In genomic region chr16:18801197-18801972, GRCh38 we compare ENCODE assay signal across 8 cellular contexts. TPM values are rescaled to one million over a fixed set of nuclear protein-coding genes. Genes with fewer than 3 reads are reported as not detected.
DNase-seq lines count a peak whose midpoint lies in the region; ATAC-seq lines count a peak whose summit lies in the region.

TSS of gene ARL6IP1 (minus strand) at chr16:18801549. CDS start at chr16:18801466, 83 bp downstream.

- DNase-seq in CD8-positive, alpha-beta memory T cell = peak; percentile 97 to 100 (median 99)
- peak; percentile 95 for DNase-seq in HS-27A (ENCODE audit: low read depth)
- peak; percentile 78 for DNase-seq in NK-92 (lab: John Stamatoyannopoulos, UW; ENCODE audit: unreplicated experiment)
- peak; percentile 98 for DNase-seq in activated CD8-positive, alpha-beta memory T cell treated with anti-CD3 and anti-CD28 coated beads for 24 hours
- DNase-seq in effector CD8-positive, alpha-beta T cell (lab: John Stamatoyannopoulos, UW) = peak; percentile 99
- peak; percentile 100 for DNase-seq in lung microvascular endothelial cell (ENCODE audit: low read depth in 2 of 2)
- DNase-seq in stimulated activated CD8-positive, alpha-beta memory T cell treated with anti-CD3 and anti-CD28 coated beads, Interleukin-12 subunit alpha, Interleukin-12 subunit beta, amount 100 ng/mL, for 1 hour (ENCODE audit: low read depth) = peak; percentile 98

- no peaks in the 10 kb centered on the region for H3K27me3 ChIP-seq in CD8-positive, alpha-beta memory T cell (ENCODE audit: insufficient read depth, low read length, poor library complexity, severe bottlenecking)

- peak within 1 kb of the TSS; percentile 82 for H3K4me3 ChIP-seq in CD8-positive, alpha-beta memory T cell (ENCODE audit: low read length)

- POLR2A ChIA-PET in CD8-positive, alpha-beta memory T cell (lab: Charles Lee) = interaction anchor here (0.6 to 6.3 kb wide), 6 partner anchors 10 to 754 kb away, joined by 3 to 118 read pairs (median 4); partner anchors contain the start of genes COQ7, RPS15A, SMG1 and VPS35L

- H3K4me1 Mint-ChIP-seq in CD8-positive, alpha-beta memory T cell = peaks cover 43 to 77% (median 62%) of the 10 kb centered on the region in 3 donors

- peaks cover 45% of the 10 kb centered on the region for H3K4me1 ChIP-seq in CD8-positive, alpha-beta memory T cell (ENCODE audit: insufficient read depth, low read length)

- peaks cover 0 to 2% of the 10 kb centered on the region in 2 donors for H3K27me3 Mint-ChIP-seq in CD8-positive, alpha-beta memory T cell

- CTCF ChIA-PET in CD8-positive, alpha-beta memory T cell (lab: Charles Lee) = interaction anchor here (0.6 to 3.5 kb wide), 28 partner anchors 8 to 723 kb away, joined by 3 to 37 read pairs (median 5); partner anchors contain the start of genes CCP110, RPS15A and SMG1

- ATAC-seq in GM19463 (IDR thresholded peaks at IDR 0.05; ENCODE audit: unreplicated experiment) = peak; percentile 93

- peak within 1 kb of the TSS; percentile 88 to 98 (median 95) for H3K4me3 Mint-ChIP-seq in CD8-positive, alpha-beta memory T cell

- no peaks in the 10 kb centered on the region for H3K9me3 Mint-ChIP-seq in CD8-positive, alpha-beta memory T cell

- peak within 1 kb of the TSS; percentile 87 to 99 (median 96) for H3K27ac Mint-ChIP-seq in CD8-positive, alpha-beta memory T cell

- no peaks in the 10 kb centered on the region for H3K9me3 ChIP-seq in CD8-positive, alpha-beta memory T cell (ENCODE audit: low read length)

- H3K27ac ChIP-seq in CD8-positive, alpha-beta memory T cell (ENCODE audit: low read depth, low read length) = peak within 1 kb of the TSS; percentile 92

- peaks cover 0 to 37% (median 4%) of the 10 kb centered on the region in 3 donors for H3K36me3 Mint-ChIP-seq in CD8-positive, alpha-beta memory T cell

- H3K36me3 ChIP-seq in CD8-positive, alpha-beta memory T cell (ENCODE audit: insufficient read depth, low read length) = peaks cover 4% of the 10 kb centered on the region

RNA-seq across cellular contexts. Expression of gene ARL6IP1, which starts in this region (rescaled TPM):
- total RNA-seq in CD8-positive, alpha-beta memory T cell = 10 to 100 TPM; 90.6 to 92.8 TPM
- 229 TPM for polyA plus RNA-seq in CD8-positive, alpha-beta memory T cell
- 366 and 872 TPM in 2 replicates for total RNA-seq in lung microvascular endothelial cell

Comparison
In these comparisons a context has a peak if more than half of its experiments do, and no peak if none do; other contexts are left out.
1. Peak in every context shown above with its lines: DNase-seq, ATAC-seq, H3K4me3 ChIP-seq and H3K27ac ChIP-seq.